8 cellular contexts compared by ENCODE assay signal in the genomic region with DNA sequence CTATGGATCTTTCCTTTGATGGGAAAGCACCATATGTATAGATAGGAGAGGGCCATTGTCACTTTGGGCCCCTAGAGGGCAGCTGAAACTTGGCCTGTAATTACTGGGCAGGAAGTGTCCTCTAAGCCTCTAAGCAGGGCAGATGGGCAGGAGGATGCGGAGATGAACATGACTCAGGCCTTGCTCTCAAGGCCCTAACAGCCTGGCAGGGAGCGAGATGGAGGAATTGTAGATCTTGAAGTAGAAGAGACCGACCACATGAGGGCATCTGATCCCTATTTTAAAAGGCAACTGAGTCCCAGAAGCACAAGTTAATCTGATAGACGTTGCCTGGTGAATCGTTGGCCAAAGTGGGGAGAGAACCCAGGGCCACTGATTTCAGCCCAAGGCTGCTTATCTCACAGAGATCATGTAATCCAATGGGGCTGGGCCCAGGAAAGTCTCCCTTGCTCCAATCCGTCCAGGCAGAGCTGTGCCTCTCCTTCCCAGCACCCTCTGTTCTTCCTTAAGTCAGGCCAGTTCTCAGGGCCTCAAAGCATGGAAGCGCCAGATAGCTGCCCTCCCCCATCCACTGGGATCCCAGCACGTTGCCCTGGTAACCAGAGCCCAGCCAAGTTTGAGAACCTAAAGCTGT. TPM values are rescaled to one million over a fixed set of nuclear protein-coding genes. Genes with fewer than 3 reads are reported as not detected.
A peak's percentile ranks its signal among the peaks of the same experiment; 100 is the strongest.
DNase-seq lines count a peak whose midpoint lies in the region; ATAC-seq and TF ChIP-seq lines count a peak whose summit lies in the region.

No MANE protein-coding gene starts in this region.

- no peak overlapping the region for H3K4me3 ChIP-seq in fibroblast of the aortic adventitia (ENCODE audit: low read depth, low read length)

- peak; percentile 31 for TF ChIP-seq CTCF in fibroblast of the aortic adventitia (IDR thresholded peaks at IDR 0.05; ENCODE audit: insufficient read depth, low read length)

- DNase-seq in AG08396 (ENCODE audit: low spot score) (peak; percentile 76), GF-D8 (lab: John Stamatoyannopoulos, UW) (peak; percentile 22), NCI-H2171 treated with DMSO at 0.1 percent for 48 hours (lab: John Stamatoyannopoulos, UW) (peak; percentile 57), fibroblast of the aortic adventitia (ENCODE audit: low read depth) (peak; percentile 86), non-pigmented ciliary epithelial cell (ENCODE audit: low read depth) (peak; percentile 71), NCI-H187 treated with DMSO at 0.1 percent for 48 hours (lab: John Stamatoyannopoulos, UW) (no peak)
- peak; percentile 31 to 48 for DNase-seq in activated CD4-positive, alpha-beta T cell treated with anti-CD3 and anti-CD28 coated beads, Interleukin-2, amount 50 U/mL, for 48 hours

- ATAC-seq in GM19035 (IDR thresholded peaks at IDR 0.05; ENCODE audit: unreplicated experiment) = no peak

RNA-seq across cellular contexts. Expression of a gene that starts 2.5 kb away (rescaled TPM):
- 0.65 TPM in 1 of 2 replicates, not detected in the other for total RNA-seq in fibroblast of the aortic adventitia (ENCODE audit: low replicate concordance)

RNA-seq across cellular contexts. Expression of a gene that starts 19.8 kb away (rescaled TPM):
- total RNA-seq in fibroblast of the aortic adventitia (ENCODE audit: low replicate concordance) = 1.1 and 16.9 TPM in 2 replicates

RNA-seq across cellular contexts. Expression of a gene that starts 31.9 kb away (rescaled TPM):
- 0.18 and 1.6 TPM in 2 replicates for total RNA-seq in fibroblast of the aortic adventitia (ENCODE audit: low replicate concordance)

RNA-seq across cellular contexts. Expression of a gene that starts 40.1 kb away (rescaled TPM):
- 0.08 and 0.18 TPM in 2 replicates for total RNA-seq in fibroblast of the aortic adventitia (ENCODE audit: low replicate concordance)
